23 cellular contexts compared by ENCODE assay signal in the genomic region with DNA sequence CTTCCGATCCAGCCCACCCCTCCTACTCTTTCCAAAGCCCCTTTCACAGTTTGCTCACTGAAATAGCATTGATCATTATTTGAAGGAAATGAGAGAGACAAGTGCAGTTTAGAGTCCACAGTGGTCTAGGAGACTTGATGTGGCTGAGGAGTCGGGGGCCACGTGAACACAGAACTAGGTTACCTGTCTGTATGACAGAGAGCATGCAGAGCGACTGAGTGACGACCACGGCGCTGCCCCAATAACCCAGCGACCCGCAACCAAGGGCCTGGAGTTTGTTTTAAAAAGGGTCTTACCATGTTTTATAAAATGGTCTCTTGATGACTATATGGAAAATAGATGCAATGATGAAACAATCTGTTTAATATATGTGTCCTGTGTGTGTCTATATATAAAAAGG. TPM values are rescaled to one million over a fixed set of nuclear protein-coding genes. Genes with fewer than 3 reads are reported as not detected.
DNase-seq lines count a peak whose midpoint lies in the region; ATAC-seq and TF ChIP-seq lines count a peak whose summit lies in the region.
"Had no signal": no experiment of that assay in that cellular context is flagged by ENCODE, and none has a peak within 500 bp of the region (broad histone marks: within the 10 kb centered on the region; RNA-seq: fewer than 3 reads in every experiment).

No MANE protein-coding gene starts in this region.

- no peak overlapping the region for H3K4me3 ChIP-seq in H7 (ENCODE audit: insufficient read depth, low read depth, low read length)
- H3K4me3 ChIP-seq in ascending aorta, result no peak overlapping the region
- no peak overlapping the region for H3K4me3 ChIP-seq in smooth muscle cell
- H3K4me3 ChIP-seq: MG63, Peyer's patch had no signal

- H3K4me2 ChIP-seq in smooth muscle cell, result no peak overlapping the region

- peak overlapping the region; percentile 13 to 26 for H3K27ac ChIP-seq in ascending aorta
- no peak overlapping the region for H3K27ac ChIP-seq in smooth muscle cell (ENCODE audit: low read depth)
- H3K27ac ChIP-seq: C4-2B, Peyer's patch had no signal

- H3K27me3 ChIP-seq in H7 (ENCODE audit: control insufficient read depth, insufficient read depth, low read length) (no peaks in the 10 kb centered on the region), ascending aorta (no peaks in the 10 kb centered on the region), smooth muscle cell (ENCODE audit: low read depth) (no peaks in the 10 kb centered on the region)
- H3K27me3 ChIP-seq: MG63, Peyer's patch had no signal

- H3K9me3 ChIP-seq in ascending aorta (no peaks in the 10 kb centered on the region), smooth muscle cell (replicated peaks; ENCODE audit: low read depth) (no peaks in the 10 kb centered on the region)
- H3K9me3 ChIP-seq: MG63, Peyer's patch had no signal

- H2AFZ ChIP-seq in smooth muscle cell (ENCODE audit: low read depth), result no peak overlapping the region

- H4K20me1 ChIP-seq in smooth muscle cell (ENCODE audit: low read depth), result peaks cover 91% of the 10 kb centered on the region

- H3K36me3 ChIP-seq in H7 (replicated peaks; ENCODE audit: control insufficient read depth, insufficient read depth, low read length), result peaks cover 47% of the 10 kb centered on the region
- H3K36me3 ChIP-seq in ascending aorta, result peaks cover 69 to 77% of the 10 kb centered on the region in 2 donors
- peaks cover 11% of the 10 kb centered on the region for H3K36me3 ChIP-seq in smooth muscle cell (ENCODE audit: low read depth)

- H3F3A ChIP-seq in smooth muscle cell (ENCODE audit: low read depth), result peaks cover 45% of the 10 kb centered on the region

- no peak for ATAC-seq in GM21717 (IDR thresholded peaks at IDR 0.05; ENCODE audit: unreplicated experiment)

- no peak overlapping the region for H3K9ac ChIP-seq in smooth muscle cell (ENCODE audit: low read depth)

- H3K9me3 Mint-ChIP-seq in endothelial cell (ENCODE audit: unreplicated experiment) (no peaks in the 10 kb centered on the region), osteocyte (ENCODE audit: unreplicated experiment) (no peaks in the 10 kb centered on the region)
- no peaks in the 10 kb centered on the region for H3K9me3 Mint-ChIP-seq in activated T-helper 2 cell treated with anti-CD3 and anti-CD28 coated beads, Interferon-gamma antibody, Interleukin-2, Interleukin-4, amounts not matched to agents 10 μg/mL and 5 μg/mL and 100 μg/mL, durations not matched to agents 14 hours and 24 hours and 36 hours

- H3K4me1 Mint-ChIP-seq in endothelial cell (ENCODE audit: unreplicated experiment) (peaks cover 2% of the 10 kb centered on the region), osteocyte (ENCODE audit: unreplicated experiment) (no peaks in the 10 kb centered on the region)
- no peaks in the 10 kb centered on the region for H3K4me1 Mint-ChIP-seq in activated T-helper 2 cell treated with anti-CD3 and anti-CD28 coated beads, Interferon-gamma antibody, Interleukin-2, Interleukin-4, amounts not matched to agents 10 μg/mL and 5 μg/mL and 100 μg/mL, durations not matched to agents 14 hours and 24 hours and 36 hours (ENCODE audit: low read depth)

- no peak for TF ChIP-seq CTCF in ascending aorta (IDR thresholded peaks at IDR 0.05)
- TF ChIP-seq CTCF in endothelial cell (IDR thresholded peaks at IDR 0.05; ENCODE audit: unreplicated experiment), result no peak
- TF ChIP-seq CTCF in osteocyte (IDR thresholded peaks at IDR 0.05), result no peak
- TF ChIP-seq CTCF in smooth muscle cell (IDR thresholded peaks at IDR 0.05; ENCODE audit: borderline replicate concordance, insufficient read depth, poor library complexity, severe bottlenecking), result no peak

- intact Hi-C loops in ascending aorta (cut with DNase I), result loop anchor here (5.0 kb wide), 1 partner anchor 72 kb away; no protein-coding TSS in a partner anchor
- intact Hi-C loops in activated T-helper 2 cell treated with anti-CD3 and anti-CD28 coated beads, Interferon-gamma antibody, Interleukin-2, Interleukin-4, amounts not matched to agents 10 μg/mL and 5 μg/mL and 100 μg/mL, durations not matched to agents 14 hours and 24 hours and 36 hours (cut with micrococcal nuclease), result no loop called here

- H3K36me3 Mint-ChIP-seq in endothelial cell (ENCODE audit: low read depth, unreplicated experiment), result peaks cover 42% of the 10 kb centered on the region
- H3K36me3 Mint-ChIP-seq in osteocyte (ENCODE audit: unreplicated experiment), result peaks cover 52% of the 10 kb centered on the region
- H3K36me3 Mint-ChIP-seq in activated T-helper 2 cell treated with anti-CD3 and anti-CD28 coated beads, Interferon-gamma antibody, Interleukin-2, Interleukin-4, amounts not matched to agents 10 μg/mL and 5 μg/mL and 100 μg/mL, durations not matched to agents 14 hours and 24 hours and 36 hours (ENCODE audit: low read depth), result peaks cover 50% of the 10 kb centered on the region

- peak overlapping the region; percentile 56 for H3K4me3 Mint-ChIP-seq in endothelial cell (ENCODE audit: unreplicated experiment)
- H3K4me3 Mint-ChIP-seq in osteocyte (ENCODE audit: unreplicated experiment), result no peak overlapping the region
- H3K4me3 Mint-ChIP-seq in activated T-helper 2 cell treated with anti-CD3 and anti-CD28 coated beads, Interferon-gamma antibody, Interleukin-2, Interleukin-4, amounts not matched to agents 10 μg/mL and 5 μg/mL and 100 μg/mL, durations not matched to agents 14 hours and 24 hours and 36 hours (ENCODE audit: low read depth), result no peak overlapping the region

- no peaks in the 10 kb centered on the region for H3K79me2 ChIP-seq in smooth muscle cell (ENCODE audit: low read depth)

- H3K27me3 Mint-ChIP-seq in endothelial cell (ENCODE audit: unreplicated experiment) (peaks cover 18% of the 10 kb centered on the region), osteocyte (ENCODE audit: unreplicated experiment) (no peaks in the 10 kb centered on the region)
- no peaks in the 10 kb centered on the region for H3K27me3 Mint-ChIP-seq in activated T-helper 2 cell treated with anti-CD3 and anti-CD28 coated beads, Interferon-gamma antibody, Interleukin-2, Interleukin-4, amounts not matched to agents 10 μg/mL and 5 μg/mL and 100 μg/mL, durations not matched to agents 14 hours and 24 hours and 36 hours (ENCODE audit: low read depth)
- H3K27me3 Mint-ChIP-seq: IgD-negative memory B cell had no signal

- DNase-seq in H7 (peak; percentile 8), ascending aorta (ENCODE audit: low spot score in 2 of 2) (no peak), endothelial cell (ENCODE audit: low spot score) (no peak), osteocyte (ENCODE audit: extremely low spot score, unreplicated experiment) (peak; percentile 64), NCI-H748 (lab: John Stamatoyannopoulos, UW; ENCODE audit: unreplicated experiment) (no peak), smooth muscle cell (lab: John Stamatoyannopoulos, UW; ENCODE audit: unreplicated experiment) (no peak)
- no peak for DNase-seq in activated T-helper 2 cell treated with anti-CD3 and anti-CD28 coated beads, Interferon-gamma antibody, Interleukin-2, Interleukin-4, amounts not matched to agents 10 μg/mL and 5 μg/mL and 100 μg/mL, durations not matched to agents 14 hours and 24 hours and 36 hours (ENCODE audit: low spot score)
- DNase-seq: AML-193; DMS79 treated with DMSO at 0.1 percent for 48 hours; HCEC 1CT; Kasumi-1; MG63; NCI-H1092; NCI-H1436 treated with DMSO at 0.1 percent for 48 hours; NCI-H2029; NCI-H2171; NCI-H446; NCI-H69; NK-92 treated with Interleukin-12 subunit alpha and Interleukin-12 subunit beta, amount 100 ng/mL, for 24 hours had no signal

- H3K27ac Mint-ChIP-seq in endothelial cell (ENCODE audit: unreplicated experiment) (peak overlapping the region; percentile 12), osteocyte (ENCODE audit: unreplicated experiment) (no peak overlapping the region)
- H3K27ac Mint-ChIP-seq in activated T-helper 2 cell treated with anti-CD3 and anti-CD28 coated beads, Interferon-gamma antibody, Interleukin-2, Interleukin-4, amounts not matched to agents 10 μg/mL and 5 μg/mL and 100 μg/mL, durations not matched to agents 14 hours and 24 hours and 36 hours, result no peak overlapping the region

- H3K4me1 ChIP-seq in ascending aorta (peaks cover 6 to 31% of the 10 kb centered on the region in 2 donors), smooth muscle cell (ENCODE audit: low read depth) (no peaks in the 10 kb centered on the region)

- 97% methylated on average over 9 of the region's 9 CpGs for WGBS in smooth muscle cell (ENCODE audit: low lambda C conversion rate)

RNA-seq across cellular contexts. Expression of gene NDEL1, which starts 39.5 kb away (rescaled TPM):
- total RNA-seq in H7 (2014; rRNA removed; shearing (Covaris generic)), result 18.6 and 32.8 TPM in 2 replicates
- total RNA-seq in ascending aorta (103 TPM), endothelial cell (ENCODE audit: unreplicated experiment) (82.4 TPM), osteocyte (68.2 and 74.2 TPM in 2 replicates), smooth muscle cell (103 and 111 TPM in 2 replicates)
- 66.6 and 66.9 TPM in 2 replicates for total RNA-seq in activated T-helper 2 cell treated with anti-CD3 and anti-CD28 coated beads, Interferon-gamma antibody, Interleukin-2, Interleukin-4, amounts not matched to agents 10 μg/mL and 5 μg/mL and 100 μg/mL, durations not matched to agents 14 hours and 24 hours and 36 hours
- polyA plus RNA-seq in smooth muscle cell, result 82.0 and 82.6 TPM in 2 replicates

Comparison
In these comparisons a context has a peak if more than half of its experiments do, and no peak if none do; other contexts are left out.
1. DNase-seq: peak in H7 (single experiment) and osteocyte (single experiment); none in ascending aorta (0 of 2), endothelial cell (single experiment), activated T-helper 2 cell treated with anti-CD3 and anti-CD28 coated beads, Interferon-gamma antibody, Interleukin-2, Interleukin-4, amounts not matched to agents 10 μg/mL and 5 μg/mL and 100 μg/mL, durations not matched to agents 14 hours and 24 hours and 36 hours (single experiment), NCI-H748 (single experiment) and smooth muscle cell (single experiment).